ENCODE assay signal across 9 cellular contexts in the genomic region with DNA sequence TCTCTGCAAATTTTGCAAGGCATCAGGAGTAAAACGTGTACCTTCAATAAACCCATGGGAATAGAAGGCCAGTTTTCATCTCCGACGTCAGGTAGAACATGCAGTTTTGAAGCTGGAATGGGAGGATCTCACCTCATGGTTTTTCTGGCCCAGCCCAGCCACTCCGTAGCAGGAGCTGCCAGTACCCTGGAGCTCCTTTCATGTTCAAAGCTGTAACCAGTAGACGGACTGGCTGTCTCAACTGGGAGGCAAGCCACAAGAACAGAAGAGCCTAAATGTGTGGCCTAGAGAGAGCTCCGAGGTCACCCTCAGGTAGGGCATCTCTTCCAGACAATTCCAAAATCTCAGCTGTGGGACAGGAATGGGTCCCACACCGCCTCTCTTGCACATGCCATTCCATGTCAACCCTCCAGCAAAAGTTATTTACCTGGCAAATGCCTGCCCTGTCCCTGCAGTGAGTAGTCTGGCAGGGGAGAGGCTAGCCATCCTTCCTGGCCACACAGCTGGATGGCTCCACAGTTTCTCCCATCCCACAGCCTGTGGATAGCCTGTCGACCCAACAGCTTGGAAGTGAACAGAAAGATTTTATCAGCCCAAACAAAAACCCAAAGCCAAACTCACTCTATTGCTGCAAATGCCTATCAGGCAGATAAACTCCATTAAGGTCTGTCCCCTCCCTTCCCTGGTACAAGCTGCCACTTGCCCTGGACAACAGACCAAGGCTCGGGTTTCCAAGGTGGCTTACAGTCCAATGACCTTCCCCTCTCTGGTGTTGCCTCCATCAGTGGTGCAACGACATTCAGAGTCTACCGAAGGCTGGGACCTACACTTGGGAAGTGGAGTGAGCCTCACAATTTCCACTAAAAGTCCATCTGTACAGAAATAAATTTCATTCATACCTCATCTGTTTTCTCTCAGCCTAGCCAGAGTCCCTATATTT. TPM values are rescaled to one million over a fixed set of nuclear protein-coding genes. Genes with fewer than 3 reads are reported as not detected.
DNase-seq lines count a peak whose midpoint lies in the region; ATAC-seq, FAIRE-seq and TF ChIP-seq lines count a peak whose summit lies in the region.
"Had no signal": no experiment of that assay in that cellular context is flagged by ENCODE, and none has a peak within 500 bp of the region (broad histone marks: within the 10 kb centered on the region; RNA-seq: fewer than 3 reads in every experiment).

No MANE protein-coding gene starts in this region.

- CTCF ChIA-PET in A549 (lab: Yijun Ruan, JAX), result interaction anchor here (1.4 kb wide), 1 partner anchor 11 kb away, joined by 4 read pairs; no protein-coding TSS in a partner anchor

- no peaks in the 10 kb centered on the region for H3K36me3 ChIP-seq in adipocyte (ENCODE audit: control insufficient read depth, insufficient read depth, low read length, severe bottlenecking)

- no peak for TF ChIP-seq RAD21 in A549 (conservative IDR thresholded peaks at IDR 0.05 in 1 of 2, IDR thresholded peaks at IDR 0.05 in 1 of 2)

- H3K9ac ChIP-seq in adipocyte (ENCODE audit: low read length), result no peak overlapping the region

- TF ChIP-seq EP300 in A549 (IDR thresholded peaks at IDR 0.05), result no peak

- POLR2A ChIA-PET in A549 (lab: Yijun Ruan, JAX), result no interaction called here

- no peak for TF ChIP-seq CTCF in A549 (IDR thresholded peaks at IDR 0.05)

- TF ChIP-seq POLR2A in A549 (IDR thresholded peaks at IDR 0.05; ENCODE audit: low read length), result no peak

- H3K4me3 ChIP-seq in A549 (no peak overlapping the region), adipocyte (ENCODE audit: low read length) (no peak overlapping the region)

- peak overlapping the region; percentile 25 to 43; a peak in 2 of 6 replicates for H3K27ac ChIP-seq in A549

- 78% methylated on average over 11 of the region's 11 CpGs for WGBS in A549 (ENCODE audit: missing lambda C conversion rate)

- no peaks in the 10 kb centered on the region for H3K9me3 ChIP-seq in A549
- H3K9me3 ChIP-seq in adipocyte (ENCODE audit: control insufficient read depth, low read length), result no peaks in the 10 kb centered on the region

- peaks cover 10% of the 10 kb centered on the region for H3K27me3 ChIP-seq in adipocyte (replicated peaks; ENCODE audit: control insufficient read depth, insufficient read depth, low read length)

- ATAC-seq in A549 (no peak), GM21360 (IDR thresholded peaks at IDR 0.05; ENCODE audit: unreplicated experiment) (no peak)

- H3K4me2 ChIP-seq in A549, result no peak overlapping the region

- FAIRE-seq in A549 (lab: Jason Lieb, UNC), result no peak

- DNase-seq in A549 (ENCODE audit: low read depth in 1 of 2, low spot score in 1 of 2) (no peak), HPDE6-E6E7 (ENCODE audit: extremely low spot score) (peak; percentile 28), adipocyte (ENCODE audit: low read depth) (peak; percentile 20), mesenteric fat pad (ENCODE audit: low spot score) (peak; percentile 49), iPS-NIHi11 (ENCODE audit: low spot score) (no peak), HuH-7 (ENCODE audit: low spot score) (no peak), 8988T (no peak)
- DNase-seq: cortex of kidney had no signal

- H3K4me1 ChIP-seq in A549 (peaks cover 38% of the 10 kb centered on the region), adipocyte (ENCODE audit: control insufficient read depth, insufficient read depth, low read length) (peaks cover 36% of the 10 kb centered on the region)

TF ChIP-seq in A549, 52 proteins besides CTCF, POLR2A, EP300 and RAD21:
- TF ChIP-seq CHD4 (IDR thresholded peaks at IDR 0.05; ENCODE audit: borderline replicate concordance), result no peak
- no peak for TF ChIP-seq ZNF302 (CRISPR knock-in tag; IDR thresholded peaks at IDR 0.05)
- TF ChIP-seq PBX3 (IDR thresholded peaks at IDR 0.05), result no peak
- no peak for TF ChIP-seq CBX8 (IDR thresholded peaks at IDR 0.05)
- no peak for TF ChIP-seq SMC3 (IDR thresholded peaks at IDR 0.05)
- no peak for TF ChIP-seq HDAC2 (IDR thresholded peaks at IDR 0.05)
- TF ChIP-seq FOSB (CRISPR knock-in tag; IDR thresholded peaks at IDR 0.05), result no peak
- no peak for TF ChIP-seq CHD2 (IDR thresholded peaks at IDR 0.05; ENCODE audit: low read length, partially characterized antibody)
- TF ChIP-seq EHF (CRISPR knock-in tag; IDR thresholded peaks at IDR 0.05), result no peak
- no peak for TF ChIP-seq BHLHE40 (IDR thresholded peaks at IDR 0.05; ENCODE audit: low read depth, low read length)
- no peak for TF ChIP-seq CBX2 (IDR thresholded peaks at IDR 0.05; ENCODE audit: borderline replicate concordance, low read depth)
- TF ChIP-seq TP53 (CRISPR knock-in tag; IDR thresholded peaks at IDR 0.05), result no peak
- TF ChIP-seq HOXB13 (CRISPR knock-in tag; IDR thresholded peaks at IDR 0.05; ENCODE audit: low read depth), result no peak
- TF ChIP-seq RCOR1 (IDR thresholded peaks at IDR 0.05; ENCODE audit: low read depth, low read length), result no peak
- TF ChIP-seq EHMT2 (IDR thresholded peaks at IDR 0.05; ENCODE audit: low read depth), result no peak
- no peak for TF ChIP-seq BCL3 (IDR thresholded peaks at IDR 0.05)
- no peak for TF ChIP-seq RFX5 (IDR thresholded peaks at IDR 0.05)

RNA-seq across cellular contexts. Expression of gene CRACDL, which starts 27.8 kb away (rescaled TPM):
- polyA plus RNA-seq in A549 (2011; rRNA removed) (0.11 and 0.21 TPM in 2 replicates), A549 (2017; fragmentation: RNase III; extraction: RNeasy Plus Mini Kit Qiagen cat#74134 plus additional on column Dnase treatment) (0.36 to 0.51 TPM (median 0.45 TPM) in 3 replicates)
- 0.24 and 0.25 TPM in 2 replicates for polyA plus RNA-seq in A549 (2012; cell fraction: cytosol; rRNA removed)
- 0.20 and 0.34 TPM in 2 replicates for polyA plus RNA-seq in A549 (2012; cell fraction: nucleus; rRNA removed)
- 0.66 and 0.78 TPM in 2 replicates for polyA minus RNA-seq in A549 (2011; rRNA and poly(A)+ RNA removed)
- total RNA-seq in mesenteric fat pad, result 7.9 TPM

Comparison
In these comparisons a context has a peak if more than half of its experiments do, and no peak if none do; other contexts are left out.
1. DNase-seq: peak in HPDE6-E6E7 (single experiment), adipocyte (single experiment) and mesenteric fat pad (single experiment); none in A549 (0 of 2), iPS-NIHi11 (single experiment), HuH-7 (single experiment) and 8988T (single experiment).